ENCODE assay signal across 23 cellular contexts in the genomic region with DNA sequence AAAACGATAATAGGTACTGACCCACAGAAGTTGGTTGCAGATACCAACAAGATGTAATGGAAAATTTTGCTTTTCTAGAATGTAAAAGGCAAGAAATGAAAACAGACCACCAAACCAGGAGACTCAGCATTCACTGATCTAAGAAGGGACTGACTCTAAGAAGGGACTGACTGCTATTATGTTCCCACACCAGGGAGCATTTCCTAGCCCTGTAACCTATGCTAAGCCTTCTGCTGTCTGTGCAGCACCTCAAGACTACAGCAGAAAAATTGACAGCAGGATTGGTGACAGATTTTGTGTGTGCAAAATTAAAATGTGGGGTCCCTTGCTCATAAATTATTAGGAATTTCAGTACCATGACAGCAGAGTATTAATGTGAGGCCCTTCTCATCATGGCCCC.
"Had no signal": no experiment of that assay in that cellular context is flagged by ENCODE, and none has a peak within 500 bp of the region (broad histone marks: within the 10 kb centered on the region; RNA-seq: fewer than 3 reads in every experiment).

No MANE protein-coding gene starts in this region.

- H2AFZ ChIP-seq: PC-9 had no signal

- ATAC-seq: HepG2, Right ventricle myocardium inferior had no signal

- H3K27ac ChIP-seq: PC-9, Peyer's patch, SJCRH30 had no signal

- H3K36me3 ChIP-seq: MG63, Peyer's patch, SJCRH30 had no signal

- H3K27me3 ChIP-seq: MG63, Peyer's patch, SJCRH30 had no signal

- H3K4me1 ChIP-seq: Peyer's patch, SJCRH30 had no signal

- H3K4me3 ChIP-seq: MG63, PC-9, Peyer's patch, SJCRH30 had no signal

- H3K9me3 ChIP-seq: MG63, Peyer's patch, SJCRH30 had no signal

- DNase-seq: IMR-90, Karpas-422, KG1, MG63, NCI-H1092, NCI-H1105 treated with DMSO at 0.1 percent for 48 hours, NCI-H1417 treated with DMSO at 0.1 percent for 48 hours, NCI-H187, NCI-H2029, NCI-H2081 treated with DMSO at 0.1 percent for 48 hours, NCI-H2171, NCI-H226, NCI-H510A, NCI-H524 treated with DMSO at 0.1 percent for 48 hours, NCI-H69, NCI-H774, OCI-M1, PC-9, Peyer's patch, SHP77 treated with DMSO at 0.1 percent for 48 hours, SJCRH30 had no signal

- H3K4me2 ChIP-seq: PC-9 had no signal
